ENCODE assay signal across 1 cellular context in genomic region chr9:111959468-111959941, GRCh38.
TF ChIP-seq lines count a peak whose summit lies in the region.

No MANE protein-coding gene starts in this region.

TF ChIP-seq in HEK293, 187 proteins besides CTCF, POLR2A, EP300 and RAD21 (continued from another document):
- TF ChIP-seq PRDM10 (tag by site-specific recombination; IDR thresholded peaks at IDR 0.05): peak; percentile 79
- no peak for TF ChIP-seq ZFP37 (tag by site-specific recombination; IDR thresholded peaks at IDR 0.05)
- TF ChIP-seq TRIM28 (IDR thresholded peaks at IDR 0.05; ENCODE audit: borderline replicate concordance, low read length): no peak; the same call in 1 of the 2 replicates
- TF ChIP-seq ZNF777 (tag by site-specific recombination; IDR thresholded peaks at IDR 0.05; ENCODE audit: borderline replicate concordance): no peak
- TF ChIP-seq ZBTB17 (tag by site-specific recombination; IDR thresholded peaks at IDR 0.05): peak; percentile 45; the same call in 1 of the 2 replicates
- no peak for TF ChIP-seq ZNF132 (tag by site-specific recombination; IDR thresholded peaks at IDR 0.05; ENCODE audit: borderline replicate concordance)
- TF ChIP-seq ZNF529 (tag by site-specific recombination; IDR thresholded peaks at IDR 0.05; ENCODE audit: insufficient replicate concordance): no peak
- TF ChIP-seq ZNF324 (tag by site-specific recombination; IDR thresholded peaks at IDR 0.05): no peak
- no peak for TF ChIP-seq IKZF3 (tag by site-specific recombination; IDR thresholded peaks at IDR 0.05)
- TF ChIP-seq ZNF629 (tag by site-specific recombination; IDR thresholded peaks at IDR 0.05): peak; percentile 38; the same call in 1 of the 2 replicates
- no peak for TF ChIP-seq TCF7L2 (IDR thresholded peaks at IDR 0.05; ENCODE audit: borderline replicate concordance, low read depth, low read length)
- TF ChIP-seq ZNF600 (tag by site-specific recombination; IDR thresholded peaks at IDR 0.05): peak; percentile 27; the same call in 1 of the 2 replicates
- TF ChIP-seq ZNF18 (tag by site-specific recombination; IDR thresholded peaks at IDR 0.05): 0 out of 2 replicates have a peak, but pooled peaks have one; percentile 17
- no peak for TF ChIP-seq ZNF473 (tag by site-specific recombination; IDR thresholded peaks at IDR 0.05)
- no peak for TF ChIP-seq HIC1 (tag by site-specific recombination; IDR thresholded peaks at IDR 0.05)
